Comparison of ENCODE assay signal across 8 cellular contexts in genomic region chr17:1108560-1108809, GRCh38.
DNase-seq lines count a peak whose midpoint lies in the region; ATAC-seq, FAIRE-seq and TF ChIP-seq lines count a peak whose summit lies in the region.

No MANE protein-coding gene starts in this region.

- peaks cover 44% of the 10 kb centered on the region for H3K4me1 Mint-ChIP-seq in CD4-positive, alpha-beta T cell (ENCODE audit: low read depth)
- peaks cover 67% of the 10 kb centered on the region for H3K4me1 Mint-ChIP-seq in brain

- peak overlapping the region; percentile 78 for H3K27ac ChIP-seq in CD4-positive, alpha-beta T cell (ENCODE audit: low read depth, low read length)
- H3K27ac ChIP-seq in tibial nerve: peak overlapping the region; percentile 68 to 93 (median 91)

- no peaks in the 10 kb centered on the region for H3K27me3 Mint-ChIP-seq in CD4-positive, alpha-beta T cell
- H3K27me3 Mint-ChIP-seq in brain: peaks cover 3% of the 10 kb centered on the region

- H3K4me1 ChIP-seq in tibial nerve: peaks cover 0 to 58% (median 38%) of the 10 kb centered on the region in 4 donors

- peak in 1 of 10 experiments; percentile 10 for DNase-seq in CD4-positive, alpha-beta T cell
- DNase-seq in HTR-8/SVneo (ENCODE audit: insufficient read length, low spot score): peak; percentile 25
- no peak for DNase-seq in left lobe of liver (ENCODE audit: low spot score)
- DNase-seq in tibial nerve (ENCODE audit: low spot score in 2 of 2): no peak
- DNase-seq in frontal cortex (ENCODE audit: low spot score in 2 of 2): no peak
- DNase-seq in posterior vena cava (ENCODE audit: low spot score): no peak
- DNase-seq in SW480 (ENCODE audit: low spot score): no peak

- POLR2A ChIA-PET in CD4-positive, alpha-beta T cell (lab: Charles Lee): interaction anchor here (1.5 to 2.6 kb wide), 2 partner anchors 12 to 71 kb away, joined by 4 to 12 read pairs; partner anchors contain the start of gene ABR

- CTCF ChIA-PET in CD4-positive, alpha-beta T cell (lab: Charles Lee): interaction anchor here (1.5 kb wide), 1 partner anchor 14 kb away, joined by 5 read pairs; no protein-coding TSS in a partner anchor

- 0% methylated on average over 2 of the region's 19 CpGs; no CpG with 5 or more reads in 1 of the 2 donors for WGBS in tibial nerve, 2 donors

- no peak for TF ChIP-seq POLR2A in tibial nerve (IDR thresholded peaks at IDR 0.05)

- peak overlapping the region; percentile 73 for H3K27ac Mint-ChIP-seq in CD4-positive, alpha-beta T cell
- peak overlapping the region in 2 of 5 experiments; percentile 94 to 95 for H3K27ac Mint-ChIP-seq in brain

- TF ChIP-seq CTCF in CD4-positive, alpha-beta T cell (IDR thresholded peaks at IDR 0.05): no peak
- TF ChIP-seq CTCF in brain (conservative IDR thresholded peaks at IDR 0.05): no peak
- no peak for TF ChIP-seq CTCF in tibial nerve (IDR thresholded peaks at IDR 0.05)

- H3K36me3 Mint-ChIP-seq in CD4-positive, alpha-beta T cell (ENCODE audit: low read depth): peaks cover 4% of the 10 kb centered on the region
- peaks cover 5% of the 10 kb centered on the region for H3K36me3 Mint-ChIP-seq in brain

- intact Hi-C loops in CD4-positive, alpha-beta T cell (cut with DNase I, micrococcal nuclease): no loop called here
- intact Hi-C loops in posterior vena cava (cut with DNase I): no loop called here

- H3K9me3 Mint-ChIP-seq in CD4-positive, alpha-beta T cell: no peaks in the 10 kb centered on the region
- peaks cover 0 to 4% (median 0%) of the 10 kb centered on the region in 5 experiments for H3K9me3 Mint-ChIP-seq in brain

- peak overlapping the region; percentile 69 to 92 (median 80) for H3K4me3 ChIP-seq in tibial nerve

- TF ChIP-seq EP300 in tibial nerve (IDR thresholded peaks at IDR 0.05): no peak

- FAIRE-seq in HTR-8/SVneo (lab: Jason Lieb, UNC): no peak
- FAIRE-seq in frontal cortex (lab: Jason Lieb, UNC): no peak

- no peaks in the 10 kb centered on the region for H3K9me3 ChIP-seq in CD4-positive, alpha-beta T cell (ENCODE audit: control insufficient read depth, low read length)
- H3K9me3 ChIP-seq in tibial nerve: no peaks in the 10 kb centered on the region

- H3K27me3 ChIP-seq in CD4-positive, alpha-beta T cell (ENCODE audit: control insufficient read depth, insufficient read depth, low read length): no peaks in the 10 kb centered on the region
- H3K27me3 ChIP-seq in tibial nerve: no peaks in the 10 kb centered on the region

- peak overlapping the region; percentile 76 for H3K4me3 Mint-ChIP-seq in CD4-positive, alpha-beta T cell
- H3K4me3 Mint-ChIP-seq in brain: peak overlapping the region; percentile 79 to 85 (median 82)

- H3K36me3 ChIP-seq in tibial nerve: peaks cover 0 to 9% (median 0%) of the 10 kb centered on the region in 3 donors

- ATAC-seq in CD4-positive, alpha-beta T cell (ENCODE audit: poor library complexity): no peak
- ATAC-seq in left lobe of liver: peak; percentile 19
